17 cellular contexts compared by ENCODE assay signal in the genomic region with DNA sequence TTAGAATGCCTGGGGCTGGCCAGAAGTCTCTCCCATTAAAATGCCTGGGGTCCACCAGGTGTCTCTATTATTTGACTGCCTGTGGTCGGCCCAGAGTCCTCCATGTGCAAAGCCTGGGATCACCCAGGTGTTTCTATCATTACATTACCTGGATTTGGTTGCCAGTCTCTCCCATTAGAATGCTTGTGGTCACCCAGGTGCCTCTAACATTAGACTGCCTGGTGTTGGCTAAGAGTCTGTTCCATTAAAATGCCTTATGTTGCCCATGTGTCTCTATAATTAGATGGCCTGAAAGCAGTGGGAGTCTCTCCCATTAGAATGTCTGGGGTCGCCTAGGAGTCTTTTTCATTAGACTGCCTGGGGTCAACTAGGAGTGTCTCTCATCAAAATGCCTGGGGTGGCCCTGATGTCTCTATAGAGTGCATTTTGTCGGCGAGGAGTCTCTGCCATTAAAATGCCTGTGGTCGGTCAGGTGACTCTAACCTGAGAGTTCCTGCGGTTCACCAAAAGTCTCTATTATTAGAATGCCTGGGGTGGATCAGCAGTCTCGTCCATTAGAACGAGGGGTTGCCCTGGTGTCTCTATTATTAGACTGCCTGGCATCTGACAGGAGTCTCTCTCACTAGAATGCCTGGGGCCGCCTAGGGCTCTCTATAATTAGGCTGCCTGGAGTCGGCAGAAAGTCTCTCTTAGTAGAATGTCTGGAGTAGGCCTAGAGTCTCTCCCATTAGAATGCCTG.
DNase-seq lines count a peak whose midpoint lies in the region; ATAC-seq and TF ChIP-seq lines count a peak whose summit lies in the region.
"Had no signal": no experiment of that assay in that cellular context is flagged by ENCODE, and none has a peak within 500 bp of the region (broad histone marks: within the 10 kb centered on the region; RNA-seq: fewer than 3 reads in every experiment).

No MANE protein-coding gene starts in this region.

- H3K4me3 Mint-ChIP-seq in endodermal cell (no peak overlapping the region), nephron progenitor cell (no peak overlapping the region)
- H3K4me3 Mint-ChIP-seq: B cell; CD4-positive, alpha-beta T cell had no signal

- H3K9me3 Mint-ChIP-seq in endodermal cell (peaks cover 98% of the 10 kb centered on the region), nephron progenitor cell (peaks cover 92% of the 10 kb centered on the region)

- peaks cover 7% of the 10 kb centered on the region; the same call in 1 of the 2 replicates for H3F3A ChIP-seq in MM.1S (ENCODE audit: insufficient read depth, low read length)

- H3K9ac ChIP-seq in MM.1S (ENCODE audit: low read length) = no peak overlapping the region
- H3K9ac ChIP-seq in endodermal cell (ENCODE audit: extremely low read depth, low read length, poor library complexity, severe bottlenecking) = no peak overlapping the region

- 51 to 74% methylated on average over 8 to 10 of the region's 10 CpGs for WGBS in endodermal cell (ENCODE audit: insufficient coverage in 1 of 2, insufficient read length in 1 of 2), 2 experiments
- 77% methylated on average over 5 of the region's 10 CpGs for WGBS in suprapubic skin

- no peak overlapping the region for H3K4me3 ChIP-seq in MM.1S (ENCODE audit: low read length)
- no peak overlapping the region for H3K4me3 ChIP-seq in endodermal cell (ENCODE audit: low read length)
- H3K4me3 ChIP-seq in suprapubic skin = no peak overlapping the region

- no peak for TF ChIP-seq POLR2A in suprapubic skin (IDR thresholded peaks at IDR 0.05)

- H3K4me1 Mint-ChIP-seq in endodermal cell = no peaks in the 10 kb centered on the region
- no peaks in the 10 kb centered on the region for H3K4me1 Mint-ChIP-seq in nephron progenitor cell
- H3K4me1 Mint-ChIP-seq: B cell had no signal

- no peaks in the 10 kb centered on the region for H3K36me3 ChIP-seq in MM.1S (replicated peaks; ENCODE audit: insufficient read depth, low read length)
- H3K36me3 ChIP-seq in endodermal cell (ENCODE audit: control insufficient read depth, insufficient read depth, low read length) = no peaks in the 10 kb centered on the region
- no peaks in the 10 kb centered on the region for H3K36me3 ChIP-seq in suprapubic skin

- no peak for ATAC-seq in left lobe of liver
- ATAC-seq in HG02571 (IDR thresholded peaks at IDR 0.05; ENCODE audit: unreplicated experiment) = no peak
- no peak for ATAC-seq in HG03095 (IDR thresholded peaks at IDR 0.05; ENCODE audit: unreplicated experiment)

- H3K27ac ChIP-seq in MM.1S (ENCODE audit: low read length) = no peak overlapping the region; the same call in 1 of the 2 replicates
- H3K27ac ChIP-seq in endodermal cell (ENCODE audit: low read depth, low read length) = no peak overlapping the region
- no peak overlapping the region for H3K27ac ChIP-seq in suprapubic skin

- TF ChIP-seq CTCF in MM.1S (IDR thresholded peaks at IDR 0.05; ENCODE audit: low read length) (no peak), endodermal cell (conservative IDR thresholded peaks at IDR 0.05) (no peak), suprapubic skin (IDR thresholded peaks at IDR 0.05) (no peak), nephron progenitor cell (IDR thresholded peaks at IDR 0.05) (no peak)

- H3K27ac Mint-ChIP-seq in endodermal cell = no peak overlapping the region
- no peak overlapping the region for H3K27ac Mint-ChIP-seq in nephron progenitor cell
- H3K27ac Mint-ChIP-seq: B cell; CD4-positive, alpha-beta T cell had no signal

- no peak overlapping the region for H2AFZ ChIP-seq in MM.1S (ENCODE audit: low read length)

- DNase-seq in MM.1S = peak; percentile 88
- peak; percentile 5 for DNase-seq in endodermal cell
- DNase-seq in left lobe of liver (ENCODE audit: low spot score) = peak; percentile 14
- peak; percentile 5 to 57 for DNase-seq in suprapubic skin (ENCODE audit: low spot score in 2 of 2)
- DNase-seq in nephron progenitor cell = no peak
- DNase-seq: Calu3; CD4-positive, alpha-beta T cell; DMS79 treated with DMSO at 0.1 percent for 48 hours; KG1; NCI-H1092 treated with DMSO at 0.1 percent for 48 hours; NCI-H1694 treated with DMSO at 0.1 percent for 48 hours; NCI-H446; NCI-H748 treated with DMSO at 0.1 percent for 48 hours; SHP77 treated with DMSO at 0.1 percent for 48 hours had no signal

- no peaks in the 10 kb centered on the region for H4K20me1 ChIP-seq in MM.1S (ENCODE audit: insufficient read depth, low read length)

- H3K27me3 Mint-ChIP-seq in endodermal cell (ENCODE audit: insufficient read depth) (no peaks in the 10 kb centered on the region), nephron progenitor cell (ENCODE audit: low read depth, poor library complexity) (no peaks in the 10 kb centered on the region)
- H3K27me3 Mint-ChIP-seq: B cell; CD4-positive, alpha-beta T cell had no signal

- H3K9me3 ChIP-seq in MM.1S (replicated peaks; ENCODE audit: insufficient read depth, low read length) (no peaks in the 10 kb centered on the region), endodermal cell (ENCODE audit: control insufficient read depth, low read length) (peaks cover 73% of the 10 kb centered on the region), suprapubic skin (peaks cover 18% of the 10 kb centered on the region)

- H3K4me1 ChIP-seq in MM.1S (ENCODE audit: low read length) (peaks cover 12% of the 10 kb centered on the region), endodermal cell (ENCODE audit: control insufficient read depth, insufficient read depth, low read length) (no peaks in the 10 kb centered on the region), suprapubic skin (no peaks in the 10 kb centered on the region)

- TF ChIP-seq EP300 in suprapubic skin (IDR thresholded peaks at IDR 0.05) = no peak

- H3K36me3 Mint-ChIP-seq in endodermal cell (ENCODE audit: low read depth) (no peaks in the 10 kb centered on the region), nephron progenitor cell (ENCODE audit: low read depth) (no peaks in the 10 kb centered on the region)

- H3K9me2 ChIP-seq in MM.1S (replicated peaks; ENCODE audit: insufficient read depth, low read length) = no peaks in the 10 kb centered on the region

- H3K79me2 ChIP-seq in MM.1S (ENCODE audit: low read length) = no peaks in the 10 kb centered on the region

- peak overlapping the region; percentile 61; the same call in 1 of the 2 replicates for H3K4me2 ChIP-seq in MM.1S (ENCODE audit: low read depth, low read length)

- no peaks in the 10 kb centered on the region; the same call in none of the 2 replicates for H3K27me3 ChIP-seq in MM.1S (replicated peaks; ENCODE audit: insufficient read depth, low read length)
- no peaks in the 10 kb centered on the region for H3K27me3 ChIP-seq in endodermal cell (ENCODE audit: control insufficient read depth, insufficient read depth, low read length, poor library complexity, severe bottlenecking)
- no peaks in the 10 kb centered on the region for H3K27me3 ChIP-seq in suprapubic skin
